9 cellular contexts compared by ENCODE assay signal in the genomic region with DNA sequence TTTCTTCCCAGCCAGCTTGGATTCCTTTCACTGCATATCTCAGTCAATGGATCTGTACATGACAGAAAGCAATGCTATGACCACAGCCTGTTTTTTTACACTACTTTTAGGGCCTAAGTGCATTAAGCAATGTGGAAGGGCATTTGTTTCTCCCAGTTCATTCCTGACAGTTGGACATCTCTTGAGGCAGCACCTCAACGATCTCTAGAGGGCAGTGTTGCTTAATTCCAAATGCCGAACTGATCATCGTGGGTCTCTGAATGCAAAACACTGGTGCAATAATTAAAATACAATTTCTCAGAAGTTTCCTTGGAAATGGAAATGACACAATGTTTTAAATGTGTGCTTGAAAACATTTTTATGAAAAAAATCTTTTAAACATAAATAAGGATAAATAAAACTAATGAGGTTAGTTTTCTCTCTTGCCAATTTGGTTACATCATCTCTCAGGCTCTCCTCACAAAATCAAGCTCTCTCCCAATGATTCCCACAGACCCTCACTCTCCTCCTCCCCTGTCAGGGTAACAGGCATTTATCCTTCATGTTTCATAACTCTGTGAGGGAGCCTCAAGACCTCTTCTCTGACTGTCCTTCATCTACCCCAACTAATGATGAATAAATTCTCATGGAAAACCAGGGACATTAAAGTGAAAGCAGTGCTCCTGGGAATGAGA.
DNase-seq lines count a peak whose midpoint lies in the region; ATAC-seq, FAIRE-seq and TF ChIP-seq lines count a peak whose summit lies in the region.
"Had no signal": no experiment of that assay in that cellular context is flagged by ENCODE, and none has a peak within 500 bp of the region (broad histone marks: within the 10 kb centered on the region; RNA-seq: fewer than 3 reads in every experiment).

No MANE protein-coding gene starts in this region.

- no peak overlapping the region for H3K4ac ChIP-seq in H1 (replicated peaks; ENCODE audit: insufficient read length, low read depth, low read length)

- no peak overlapping the region for H3K14ac ChIP-seq in H1 (ENCODE audit: insufficient read length)

- no peak overlapping the region for H4K91ac ChIP-seq in H1 (replicated peaks; ENCODE audit: insufficient read length, low read length)

- intact Hi-C loops in lower lobe of right lung (cut with DNase I) = no loop called here
- intact Hi-C loops in testis (cut with DNase I; ENCODE audit: low total_unique reads) = no loop called here

- H3K4me1 Mint-ChIP-seq in T-helper 17 cell = no peaks in the 10 kb centered on the region

- no peaks in the 10 kb centered on the region for H3K9me3 ChIP-seq in T-helper 17 cell (ENCODE audit: control insufficient read depth, low read length, poor library complexity, severe bottlenecking)
- H3K9me3 ChIP-seq in H1 (ENCODE audit: insufficient read depth in 2 of 2, low read depth in 1 of 2, low read length in 1 of 2) = no peaks in the 10 kb centered on the region
- H3K9me3 ChIP-seq in lower lobe of right lung = no peaks in the 10 kb centered on the region
- no peaks in the 10 kb centered on the region for H3K9me3 ChIP-seq in testis
- H3K9me3 ChIP-seq: neutrophil had no signal

- peak; percentile 59 for ATAC-seq in T-helper 17 cell
- peak; percentile 85 to 92 for ATAC-seq in lower lobe of right lung

- no peak overlapping the region for H2BK20ac ChIP-seq in H1 (ENCODE audit: low read length)

- 4% methylated on average over 3 of the region's 3 CpGs; no CpG with 5 or more reads in 1 of the 2 experiments for WGBS in H1 (ENCODE audit: extremely low coverage in 1 of 2, insufficient coverage in 1 of 2, insufficient read length in 1 of 2, insufficient replicate concordance in 2 of 2, low coverage in 1 of 2, low lambda C conversion rate in 2 of 2, missing lambda C conversion rate in 1 of 2), 2 experiments
- WGBS in testis, 2 donors = 0% methylated on average over 3 of the region's 3 CpGs

- TF ChIP-seq EP300 in H1 (IDR thresholded peaks at IDR 0.05; ENCODE audit: borderline replicate concordance in 1 of 2, low read depth in 2 of 2, low read length in 2 of 2) = no peak

- TF ChIP-seq POLR2A in H54 (IDR thresholded peaks at IDR 0.05; ENCODE audit: low read depth, low read length) (no peak), H1 (IDR thresholded peaks at IDR 0.05; ENCODE audit: control extremely low read depth in 1 of 2, low read depth in 2 of 2, low read length in 2 of 2) (no peak), testis (IDR thresholded peaks at IDR 0.05) (no peak)

- H3K56ac ChIP-seq in H1 (replicated peaks; ENCODE audit: insufficient read length, low read depth, low read length) = no peak overlapping the region

- peak; percentile 22 for DNase-seq in activated gamma-delta T cell treated with Interleukin-2 at 50 U/mL for 16 hours
- DNase-seq in activated gamma-delta T cell (lab: John Stamatoyannopoulos, UW) = no peak
- peak; percentile 6 for DNase-seq in H54 (ENCODE audit: insufficient read length, low spot score)
- DNase-seq in NCI-H1048 (lab: John Stamatoyannopoulos, UW) = peak; percentile 16
- DNase-seq in T-helper 17 cell = peak in 1 of 3 donors; percentile 13
- no peak for DNase-seq in H1 (ENCODE audit: low read depth in 1 of 2, low spot score in 2 of 2)
- DNase-seq in lower lobe of right lung = no peak
- DNase-seq in testis = peak; percentile 69

- no peaks in the 10 kb centered on the region for H3K23me2 ChIP-seq in H1 (ENCODE audit: low read depth, low read length)

- no peak overlapping the region for H3K4me3 Mint-ChIP-seq in T-helper 17 cell

- CTCF ChIA-PET in H1 (lab: Charles Lee; ENCODE audit: partially characterized antibody) = interaction anchor here (0.6 to 1.9 kb wide), 16 partner anchors 10 to 911 kb away, joined by 3 to 5 read pairs (median 4); no protein-coding TSS in a partner anchor

- H4K8ac ChIP-seq in H1 (ENCODE audit: extremely low read depth, insufficient read depth, low read length) = no peak overlapping the region

- peaks cover 16% of the 10 kb centered on the region for H3K27me3 Mint-ChIP-seq in T-helper 17 cell

- H3K79me2 ChIP-seq in H1 (ENCODE audit: control insufficient read depth in 1 of 2, insufficient read depth in 2 of 2, low read length in 2 of 2) = no peaks in the 10 kb centered on the region

- peak overlapping the region; percentile 99 for H2AFZ ChIP-seq in H1 (ENCODE audit: low read length)

- H3K4me3 ChIP-seq in H1 (ENCODE audit: extremely low read depth in 1 of 4, insufficient read depth in 2 of 4, low read depth in 3 of 4, low read length in 4 of 4) (no peak overlapping the region), lower lobe of right lung (no peak overlapping the region), testis (no peak overlapping the region)

- no peak overlapping the region for H3K18ac ChIP-seq in H1 (ENCODE audit: extremely low read depth, low read length)

- H3K23ac ChIP-seq in H1 (ENCODE audit: insufficient read length) = no peak overlapping the region

- H3K27me3 ChIP-seq in H1 (replicated peaks in 1 of 4; ENCODE audit: control insufficient read depth in 3 of 4, extremely low read depth in 1 of 4, insufficient read depth in 3 of 4, low read length in 3 of 4) (no peaks in the 10 kb centered on the region), lower lobe of right lung (ENCODE audit: low read depth) (no peaks in the 10 kb centered on the region), testis (no peaks in the 10 kb centered on the region)
- H3K27me3 ChIP-seq: neutrophil had no signal

- POLR2A ChIA-PET in H1 (lab: Charles Lee; ENCODE audit: partially characterized antibody) = no interaction called here

- no peak overlapping the region for H4K5ac ChIP-seq in H1 (ENCODE audit: insufficient read length, low read depth, low read length)

- H3K27ac ChIP-seq in H1 (ENCODE audit: low read depth, low read length) (no peak overlapping the region), lower lobe of right lung (no peak overlapping the region), testis (no peak overlapping the region)
- H3K27ac ChIP-seq: neutrophil had no signal

- H4K20me1 ChIP-seq in H1 (replicated peaks in 1 of 2; ENCODE audit: control insufficient read depth in 1 of 2, insufficient read depth in 2 of 2, low read length in 2 of 2) = no peaks in the 10 kb centered on the region

- no peak overlapping the region for H2BK12ac ChIP-seq in H1 (ENCODE audit: low read depth, low read length)

- H2BK5ac ChIP-seq in H1 (ENCODE audit: low read depth, low read length) = no peak overlapping the region

- peak; percentile 17 to 83 (median 61) for TF ChIP-seq CTCF in H1 (IDR thresholded peaks at IDR 0.05; ENCODE audit: control extremely low read depth in 1 of 3, insufficient read depth in 1 of 3, low read depth in 1 of 3, low read length in 3 of 3)
- peak; percentile 71 for TF ChIP-seq CTCF in lower lobe of right lung (IDR thresholded peaks at IDR 0.05)
- TF ChIP-seq CTCF in testis (IDR thresholded peaks at IDR 0.05) = peak; percentile 42 to 71 (median 51)

- H3K4me1 ChIP-seq in H1 (replicated peaks in 1 of 4; ENCODE audit: control insufficient read depth in 3 of 4, insufficient read depth in 4 of 4, low read length in 3 of 4) (no peaks in the 10 kb centered on the region), lower lobe of right lung (peaks cover 6% of the 10 kb centered on the region), testis (no peaks in the 10 kb centered on the region)

- no peaks in the 10 kb centered on the region for H3K36me3 Mint-ChIP-seq in T-helper 17 cell (ENCODE audit: low read depth)

- H3K36me3 ChIP-seq in H1 (ENCODE audit: control insufficient read depth in 2 of 4, insufficient read depth in 4 of 4, low read length in 3 of 4) (no peaks in the 10 kb centered on the region), lower lobe of right lung (no peaks in the 10 kb centered on the region), testis (ENCODE audit: low read depth, missing control alignments) (no peaks in the 10 kb centered on the region)
- H3K36me3 ChIP-seq: neutrophil had no signal

- H3K4me2 ChIP-seq in H1 (ENCODE audit: insufficient read depth in 1 of 2, low read depth in 2 of 2, low read length in 2 of 2) = no peak overlapping the region

- H2AK5ac ChIP-seq in H1 (ENCODE audit: low read depth, low read length) = no peak overlapping the region

- H2BK120ac ChIP-seq in H1 (replicated peaks; ENCODE audit: low read depth, low read length) = no peak overlapping the region

- H2BK15ac ChIP-seq in H1 (ENCODE audit: low read length) = no peak overlapping the region

- peak; percentile 97 for FAIRE-seq in H54 (lab: Jason Lieb, UNC)
- FAIRE-seq in H1 (lab: Jason Lieb, UNC) = peak; percentile 98

- H3K27ac Mint-ChIP-seq in T-helper 17 cell = no peak overlapping the region

- peak; percentile 77 to 80 for TF ChIP-seq RAD21 in H1 (IDR thresholded peaks at IDR 0.05 in 1 of 2, conservative IDR thresholded peaks at IDR 0.05 in 1 of 2; ENCODE audit: low read depth in 2 of 2, low read length in 2 of 2)

- H3K79me1 ChIP-seq in H1 (ENCODE audit: low read depth, low read length) = no peaks in the 10 kb centered on the region

- no peak overlapping the region for H3K9ac ChIP-seq in H1 (replicated peaks in 1 of 4; ENCODE audit: extremely low read depth in 1 of 4, low read depth in 3 of 4, low read length in 3 of 4)

TF ChIP-seq in H1, 55 proteins besides CTCF, POLR2A, EP300 and RAD21:
- TF ChIP-seq JUN (IDR thresholded peaks at IDR 0.05; ENCODE audit: low read depth, low read length) (peak; percentile 35; the same call in 1 of the 2 replicates), TAF7 (optimal IDR thresholded peaks at IDR 0.05; ENCODE audit: borderline replicate concordance, low read depth, low read length) (no peak), CEBPB (IDR thresholded peaks at IDR 0.05; ENCODE audit: low read depth, low read length) (peak; percentile 57; the same call in 1 of the 2 replicates), HDAC6 (IDR thresholded peaks at IDR 0.05; ENCODE audit: low read depth, low read length) (no peak), RNF2 (IDR thresholded peaks at IDR 0.05; ENCODE audit: borderline replicate concordance, low read depth, low read length, missing control alignments, poor library complexity, severe bottlenecking) (no peak), JUND (IDR thresholded peaks at IDR 0.05; ENCODE audit: low read length) (0 out of 2 replicates have a peak, but pooled peaks have one; percentile 45)

Comparison
In these comparisons a context has a peak if more than half of its experiments do, and no peak if none do; other contexts are left out.
1. DNase-seq: peak in activated gamma-delta T cell treated with Interleukin-2 at 50 U/mL for 16 hours (single experiment), H54 (single experiment), NCI-H1048 (single experiment) and testis (single experiment); none in activated gamma-delta T cell (single experiment), H1 (0 of 2) and lower lobe of right lung (single experiment).
2. Peak in every context shown above with its lines, with median percentiles within 50 percentile points of each other: CTCF ChIP-seq.